In genomic region chr18:35466815-35467623, GRCh38 we compare ENCODE assay signal across 13 cellular contexts. TPM values are rescaled to one million over a fixed set of nuclear protein-coding genes. Genes with fewer than 3 reads are reported as not detected.
A peak's percentile ranks its signal among the peaks of the same experiment; 100 is the strongest.
DNase-seq lines count a peak whose midpoint lies in the region; ATAC-seq and TF ChIP-seq lines count a peak whose summit lies in the region.
"Had no signal": no experiment of that assay in that cellular context is flagged by ENCODE, and none has a peak within 500 bp of the region (broad histone marks: within the 10 kb centered on the region; RNA-seq: fewer than 3 reads in every experiment).

No MANE protein-coding gene starts in this region.

- H3K4me3 Mint-ChIP-seq in activated CD8-positive, alpha-beta T cell treated with anti-CD3 and anti-CD28 coated beads, Interleukin-2, amount 10 ng/mL, durations not matched to agents 7 days and 5 days, result no peak overlapping the region
- H3K4me3 Mint-ChIP-seq: activated CD4-positive, alpha-beta memory T cell treated with anti-CD3 and anti-CD28 coated beads for 36 hours had no signal

- no peak overlapping the region for H3K27ac Mint-ChIP-seq in activated CD8-positive, alpha-beta T cell treated with anti-CD3 and anti-CD28 coated beads, Interleukin-2, amount 10 ng/mL, durations not matched to agents 7 days and 5 days
- H3K27ac Mint-ChIP-seq: activated CD4-positive, alpha-beta memory T cell treated with anti-CD3 and anti-CD28 coated beads for 36 hours had no signal

- CTCF ChIA-PET in activated CD8-positive, alpha-beta T cell treated with anti-CD3 and anti-CD28 coated beads, Interleukin-2, amount 10 ng/mL, durations not matched to agents 7 days and 5 days (lab: Charles Lee), result no interaction called here

- H3K36me3 Mint-ChIP-seq in activated CD8-positive, alpha-beta T cell treated with anti-CD3 and anti-CD28 coated beads, Interleukin-2, amount 10 ng/mL, durations not matched to agents 7 days and 5 days (ENCODE audit: low read depth), result peaks cover under 1% of the 10 kb centered on the region

- POLR2A ChIA-PET in activated CD8-positive, alpha-beta T cell treated with anti-CD3 and anti-CD28 coated beads, Interleukin-2, amount 10 ng/mL, durations not matched to agents 7 days and 5 days (lab: Charles Lee), result no interaction called here

- no peak for TF ChIP-seq POLR2A in gastroesophageal sphincter (IDR thresholded peaks at IDR 0.05)

- H3K36me3 ChIP-seq in heart right ventricle, result peaks cover 0 to 17% (median 0%) of the 10 kb centered on the region in 9 donors
- H3K36me3 ChIP-seq in right atrium auricular region, result no peaks in the 10 kb centered on the region
- H3K36me3 ChIP-seq in gastroesophageal sphincter, result peaks cover 0 to 5% of the 10 kb centered on the region in 2 donors

- no peaks in the 10 kb centered on the region for H3K27me3 Mint-ChIP-seq in activated CD8-positive, alpha-beta T cell treated with anti-CD3 and anti-CD28 coated beads, Interleukin-2, amount 10 ng/mL, durations not matched to agents 7 days and 5 days (ENCODE audit: low read depth)
- H3K27me3 Mint-ChIP-seq: activated CD4-positive, alpha-beta memory T cell treated with anti-CD3 and anti-CD28 coated beads for 36 hours had no signal

- H3K4me1 Mint-ChIP-seq in activated CD8-positive, alpha-beta T cell treated with anti-CD3 and anti-CD28 coated beads, Interleukin-2, amount 10 ng/mL, durations not matched to agents 7 days and 5 days (ENCODE audit: low read depth), result no peaks in the 10 kb centered on the region

- ATAC-seq in heart right ventricle, result peak; percentile 20 to 68 (median 57)
- ATAC-seq in HG03097 (IDR thresholded peaks at IDR 0.05; ENCODE audit: low FRiP score, unreplicated experiment), result peak; percentile 2
- peak; percentile 13 for ATAC-seq in gastroesophageal sphincter
- no peak for ATAC-seq in activated CD8-positive, alpha-beta T cell treated with anti-CD3 and anti-CD28 coated beads, Interleukin-2, amount 10 ng/mL, durations not matched to agents 7 days and 5 days
- ATAC-seq in SK-N-SH treated with all-trans-retinoic acid at 6 μM for 48 hours, result no peak
- no peak for ATAC-seq in HG03095 (IDR thresholded peaks at IDR 0.05; ENCODE audit: unreplicated experiment)

- intact Hi-C loops in heart right ventricle (cut with DNase I), result no loop called here

- H3K4me1 ChIP-seq in heart right ventricle, result peaks cover 0 to 55% (median 25%) of the 10 kb centered on the region in 9 donors
- peaks cover 0 to 18% of the 10 kb centered on the region in 2 donors for H3K4me1 ChIP-seq in right atrium auricular region
- peaks cover 0 to 83% (median 8%) of the 10 kb centered on the region in 3 donors for H3K4me1 ChIP-seq in gastroesophageal sphincter

- no peaks in the 10 kb centered on the region for H3K9me3 ChIP-seq in heart right ventricle
- no peaks in the 10 kb centered on the region for H3K9me3 ChIP-seq in right atrium auricular region
- no peaks in the 10 kb centered on the region for H3K9me3 ChIP-seq in gastroesophageal sphincter

- DNase-seq in heart right ventricle (peak in 1 of 2 donors; percentile 64), right atrium auricular region (ENCODE audit: low spot score) (no peak), HuH-7 (ENCODE audit: low spot score) (no peak)
- DNase-seq in activated CD8-positive, alpha-beta T cell treated with anti-CD3 and anti-CD28 coated beads, Interleukin-2, amount 10 ng/mL, durations not matched to agents 7 days and 5 days, result no peak
- DNase-seq: activated CD4-positive, alpha-beta memory T cell treated with anti-CD3 and anti-CD28 coated beads for 36 hours; caudate nucleus; hippocampal formation; stimulated activated CD4-positive, alpha-beta T cell treated with anti-CD3 and anti-CD28 coated beads, Interleukin-12 subunit alpha, Interleukin-12 subunit beta, amount 100 ng/mL, for 4 hours had no signal

- no peaks in the 10 kb centered on the region for H3K27me3 ChIP-seq in heart right ventricle
- no peaks in the 10 kb centered on the region for H3K27me3 ChIP-seq in right atrium auricular region
- no peaks in the 10 kb centered on the region for H3K27me3 ChIP-seq in gastroesophageal sphincter

- TF ChIP-seq CTCF in heart right ventricle (IDR thresholded peaks at IDR 0.05), result no peak
- TF ChIP-seq CTCF in right atrium auricular region (IDR thresholded peaks at IDR 0.05), result no peak
- TF ChIP-seq CTCF in gastroesophageal sphincter (IDR thresholded peaks at IDR 0.05), result no peak

- WGBS in heart right ventricle, 2 donors, result 62 to 69% methylated on average over 11 of the region's 11 CpGs
- 52 to 67% methylated on average over 1 to 5 of the region's 11 CpGs for WGBS in gastroesophageal sphincter (ENCODE audit: low coverage in 1 of 2), 2 donors

- H3K4me3 ChIP-seq in heart right ventricle, result peak overlapping the region in 1 of 10 donors; percentile 38
- H3K4me3 ChIP-seq in right atrium auricular region, result no peak overlapping the region
- H3K4me3 ChIP-seq in gastroesophageal sphincter, result no peak overlapping the region

- H3K27ac ChIP-seq in heart right ventricle, result peak overlapping the region in 9 of 10 donors; percentile 6 to 76 (median 49)
- no peak overlapping the region for H3K27ac ChIP-seq in right atrium auricular region
- H3K27ac ChIP-seq in gastroesophageal sphincter, result peak overlapping the region in 3 of 4 donors; percentile 23 to 62 (median 42)
- H3K27ac ChIP-seq: RWPE1 had no signal

- no peaks in the 10 kb centered on the region for H3K9me3 Mint-ChIP-seq in activated CD8-positive, alpha-beta T cell treated with anti-CD3 and anti-CD28 coated beads, Interleukin-2, amount 10 ng/mL, durations not matched to agents 7 days and 5 days (ENCODE audit: insufficient read depth)
- H3K9me3 Mint-ChIP-seq: activated CD4-positive, alpha-beta memory T cell treated with anti-CD3 and anti-CD28 coated beads for 36 hours had no signal

- TF ChIP-seq EP300 in gastroesophageal sphincter (IDR thresholded peaks at IDR 0.05), result no peak

TF ChIP-seq in SK-N-SH treated with all-trans-retinoic acid at 6 μM for 48 hours, 23 proteins besides CTCF, POLR2A, EP300 and RAD21:
- no peak for TF ChIP-seq TOX (CRISPR knock-in tag; IDR thresholded peaks at IDR 0.05; ENCODE audit: borderline replicate concordance)

RNA-seq across cellular contexts. Expression of gene INO80C, which starts 30.7 kb away (rescaled TPM):
- total RNA-seq in heart right ventricle (10 to 100 TPM; 19.5 to 28.4 (median 25.5) TPM), right atrium auricular region (10 to 100 TPM; 11.1 to 13.9 TPM), gastroesophageal sphincter (10 to 100 TPM in 1 of 4 donors, 1 to 10 TPM in 3; 5.8 to 13.6 (median 8.6) TPM)
- polyA plus RNA-seq in heart right ventricle, result 10 to 100 TPM; 17.3 to 24.5 TPM
- 10 to 100 TPM; 12.9 to 19.4 TPM for total RNA-seq in activated CD8-positive, alpha-beta T cell treated with anti-CD3 and anti-CD28 coated beads, Interleukin-2, amount 10 ng/mL, durations not matched to agents 7 days and 5 days

Comparison
In these comparisons a context has a peak if more than half of its experiments do, and no peak if none do; other contexts are left out.
1. H3K27ac ChIP-seq: peak in heart right ventricle (9 of 10) and gastroesophageal sphincter (3 of 4); none in right atrium auricular region (0 of 2).
2. ATAC-seq: peak in heart right ventricle (8 of 8), HG03097 (single experiment) and gastroesophageal sphincter (single experiment); none in activated CD8-positive, alpha-beta T cell treated with anti-CD3 and anti-CD28 coated beads, Interleukin-2, amount 10 ng/mL, durations not matched to agents 7 days and 5 days (single experiment), SK-N-SH treated with all-trans-retinoic acid at 6 μM for 48 hours (single experiment) and HG03095 (single experiment).